In the genomic region with DNA sequence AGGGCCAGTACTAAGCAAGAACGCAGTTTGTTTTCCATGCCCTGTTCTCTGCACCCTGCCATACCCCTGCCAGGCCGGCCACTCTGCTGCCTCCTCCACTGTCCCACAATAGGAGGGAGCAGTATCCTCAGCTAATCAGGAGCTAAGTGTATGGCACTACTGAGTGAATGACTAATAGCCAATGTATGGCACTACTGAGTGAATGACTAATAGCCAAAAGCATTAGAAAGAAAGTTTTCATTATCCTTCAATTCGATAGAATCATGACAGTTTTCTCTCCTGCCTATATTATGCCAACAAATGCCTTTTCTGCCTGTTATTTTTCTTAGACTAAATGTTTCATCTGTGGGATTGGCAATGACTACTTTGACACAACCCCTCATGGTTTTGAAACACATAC, we compare ENCODE assay signal across 1 cellular context.
TF ChIP-seq lines count a peak whose summit lies in the region.

No MANE protein-coding gene starts in this region.

TF ChIP-seq in IMR-90, 13 proteins besides CTCF, POLR2A, EP300 and RAD21:
- TF ChIP-seq SMC3 (IDR thresholded peaks at IDR 0.05; ENCODE audit: low read depth, low read length) (no peak), FOS (IDR thresholded peaks at IDR 0.05; ENCODE audit: low read depth, low read length) (peak; percentile 34; the same call in 1 of the 2 replicates)
TF ChIP-seq in IMR-90: peak in this region for 1.
